8 cellular contexts compared by ENCODE assay signal in the genomic region with DNA sequence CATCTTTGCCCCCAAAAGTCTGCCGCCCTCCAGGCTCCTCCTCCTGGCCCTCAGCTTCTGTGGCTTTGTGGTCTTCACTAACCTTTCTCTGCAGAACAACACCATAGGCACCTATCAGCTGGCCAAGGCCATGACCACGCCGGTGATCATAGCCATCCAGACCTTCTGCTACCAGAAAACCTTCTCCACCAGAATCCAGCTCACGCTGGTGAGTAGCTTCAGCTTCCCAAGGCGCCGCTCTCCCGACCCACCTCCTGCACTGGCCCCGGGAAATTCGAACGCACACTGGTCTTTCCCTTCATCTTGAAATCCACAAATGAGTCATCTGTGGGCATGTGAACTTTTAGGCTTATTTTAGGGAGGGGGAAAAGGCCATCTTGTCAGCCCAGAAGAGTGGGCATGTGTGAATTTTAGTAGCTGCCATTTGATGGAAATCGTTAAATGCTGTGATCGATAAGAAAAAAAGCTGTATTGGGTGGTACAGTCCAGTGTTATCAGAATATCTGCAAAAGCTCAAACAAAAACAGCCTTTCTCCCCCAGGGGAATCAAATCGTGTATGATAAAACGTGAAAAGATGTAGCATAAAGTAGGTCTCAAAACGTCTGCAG. TPM values are rescaled to one million over a fixed set of nuclear protein-coding genes. Genes with fewer than 3 reads are reported as not detected.
DNase-seq lines count a peak whose midpoint lies in the region; ATAC-seq and TF ChIP-seq lines count a peak whose summit lies in the region.

No MANE protein-coding gene starts in this region.

- peak in 4 of 5 donors; percentile 10 to 21 (median 14) for DNase-seq in CD8-positive, alpha-beta memory T cell
- DNase-seq in Peyer's patch (peak; percentile 45 to 71 (median 67)), globus pallidus (ENCODE audit: low spot score) (peak; percentile 54), upper lobe of right lung (peak; percentile 79)
- DNase-seq in activated naive CD4-positive, alpha-beta T cell treated with anti-CD3 and anti-CD28 coated beads, Interleukin-2, amount 10 ng/mL, durations not matched to agents 7 days and 5 days = peak; percentile 57

- H3K4me3 ChIP-seq in CD8-positive, alpha-beta memory T cell (ENCODE audit: low read length) = peak overlapping the region; percentile 86
- H3K4me3 ChIP-seq in Peyer's patch (peak overlapping the region; percentile 67 to 88 (median 76)), neuron (ENCODE audit: low read length) (peak overlapping the region; percentile 89), upper lobe of right lung (peak overlapping the region; percentile 95)

- CTCF ChIA-PET in CD8-positive, alpha-beta memory T cell (lab: Charles Lee) = interaction anchor here (0.9 to 2.7 kb wide), 4 partner anchors 61 to 430 kb away, joined by 3 to 19 read pairs (median 6); a partner anchor contains a TSS
- CTCF ChIA-PET in activated naive CD4-positive, alpha-beta T cell treated with anti-CD3 and anti-CD28 coated beads, Interleukin-2, amount 10 ng/mL, durations not matched to agents 7 days and 5 days (lab: Charles Lee) = interaction anchor here (1.1 to 1.3 kb wide), 2 partner anchors 61 to 387 kb away, joined by 3 read pairs; a partner anchor contains a TSS

- no peak for TF ChIP-seq CTCF in Peyer's patch (IDR thresholded peaks at IDR 0.05)
- no peak for TF ChIP-seq CTCF in upper lobe of right lung (IDR thresholded peaks at IDR 0.05)

- H3K4me3 Mint-ChIP-seq in CD8-positive, alpha-beta memory T cell = peak overlapping the region; percentile 93 to 99 (median 97)
- H3K4me3 Mint-ChIP-seq in activated naive CD4-positive, alpha-beta T cell treated with anti-CD3 and anti-CD28 coated beads, Interleukin-2, amount 10 ng/mL, durations not matched to agents 7 days and 5 days = peak overlapping the region; percentile 98

- H3K9me3 ChIP-seq in CD8-positive, alpha-beta memory T cell (ENCODE audit: low read length) = no peaks in the 10 kb centered on the region
- no peaks in the 10 kb centered on the region for H3K9me3 ChIP-seq in Peyer's patch
- no peaks in the 10 kb centered on the region for H3K9me3 ChIP-seq in neuron (ENCODE audit: low read length)
- H3K9me3 ChIP-seq in upper lobe of right lung = no peaks in the 10 kb centered on the region

- ATAC-seq in GM19463 (IDR thresholded peaks at IDR 0.05; ENCODE audit: unreplicated experiment) (peak; percentile 30), HG03558 (IDR thresholded peaks at IDR 0.05; ENCODE audit: extremely low read depth, unreplicated experiment) (peak; percentile 7), upper lobe of right lung (peak; percentile 65)

- POLR2A ChIA-PET in CD8-positive, alpha-beta memory T cell (lab: Charles Lee) = interaction anchor here (0.7 to 2.0 kb wide), 6 partner anchors 11 to 136 kb away, joined by 3 to 32 read pairs (median 4); a partner anchor contains a TSS

- H3K27me3 ChIP-seq in CD8-positive, alpha-beta memory T cell (ENCODE audit: insufficient read depth, low read length, poor library complexity, severe bottlenecking) = no peaks in the 10 kb centered on the region
- H3K27me3 ChIP-seq in Peyer's patch = no peaks in the 10 kb centered on the region
- H3K27me3 ChIP-seq in neuron (ENCODE audit: insufficient read depth, low read length) = no peaks in the 10 kb centered on the region
- no peaks in the 10 kb centered on the region for H3K27me3 ChIP-seq in upper lobe of right lung

- H3K27me3 Mint-ChIP-seq in CD8-positive, alpha-beta memory T cell = no peaks in the 10 kb centered on the region
- no peaks in the 10 kb centered on the region for H3K27me3 Mint-ChIP-seq in activated naive CD4-positive, alpha-beta T cell treated with anti-CD3 and anti-CD28 coated beads, Interleukin-2, amount 10 ng/mL, durations not matched to agents 7 days and 5 days

- no peaks in the 10 kb centered on the region for H3K36me3 ChIP-seq in CD8-positive, alpha-beta memory T cell (ENCODE audit: insufficient read depth, low read length)
- H3K36me3 ChIP-seq in Peyer's patch (no peaks in the 10 kb centered on the region), neuron (ENCODE audit: insufficient read depth, low read length) (peaks cover 22% of the 10 kb centered on the region), upper lobe of right lung (peaks cover 4% of the 10 kb centered on the region)

- intact Hi-C loops in upper lobe of right lung (cut with DNase I) = no loop called here

- peaks cover 0 to 27% (median 9%) of the 10 kb centered on the region in 3 donors for H3K36me3 Mint-ChIP-seq in CD8-positive, alpha-beta memory T cell
- H3K36me3 Mint-ChIP-seq in activated naive CD4-positive, alpha-beta T cell treated with anti-CD3 and anti-CD28 coated beads, Interleukin-2, amount 10 ng/mL, durations not matched to agents 7 days and 5 days = peaks cover 22% of the 10 kb centered on the region

- no peak for TF ChIP-seq POLR2A in Peyer's patch (IDR thresholded peaks at IDR 0.05)

- H3K4me1 Mint-ChIP-seq in CD8-positive, alpha-beta memory T cell = peaks cover 39 to 53% (median 53%) of the 10 kb centered on the region in 3 donors
- H3K4me1 Mint-ChIP-seq in activated naive CD4-positive, alpha-beta T cell treated with anti-CD3 and anti-CD28 coated beads, Interleukin-2, amount 10 ng/mL, durations not matched to agents 7 days and 5 days = peaks cover 63% of the 10 kb centered on the region

- no peaks in the 10 kb centered on the region for H3K9me3 Mint-ChIP-seq in CD8-positive, alpha-beta memory T cell
- H3K9me3 Mint-ChIP-seq in activated naive CD4-positive, alpha-beta T cell treated with anti-CD3 and anti-CD28 coated beads, Interleukin-2, amount 10 ng/mL, durations not matched to agents 7 days and 5 days = no peaks in the 10 kb centered on the region

- peak overlapping the region; percentile 76 for H3K27ac ChIP-seq in CD8-positive, alpha-beta memory T cell (ENCODE audit: low read depth, low read length)
- H3K27ac ChIP-seq in Peyer's patch = peak overlapping the region; percentile 79 to 85 (median 82)
- peak overlapping the region; percentile 83 for H3K27ac ChIP-seq in upper lobe of right lung

- H2AFZ ChIP-seq in neuron (ENCODE audit: low read depth, low read length) = peak overlapping the region; percentile 93

- peaks cover 24% of the 10 kb centered on the region for H3K4me1 ChIP-seq in CD8-positive, alpha-beta memory T cell (ENCODE audit: insufficient read depth, low read length)
- H3K4me1 ChIP-seq in Peyer's patch (peaks cover 0 to 17% (median 2%) of the 10 kb centered on the region in 4 donors), neuron (ENCODE audit: insufficient read depth, low read length) (peaks cover 17% of the 10 kb centered on the region), upper lobe of right lung (no peaks in the 10 kb centered on the region)

- H3K27ac Mint-ChIP-seq in CD8-positive, alpha-beta memory T cell = peak overlapping the region; percentile 62 to 98 (median 93)
- peak overlapping the region; percentile 92 for H3K27ac Mint-ChIP-seq in activated naive CD4-positive, alpha-beta T cell treated with anti-CD3 and anti-CD28 coated beads, Interleukin-2, amount 10 ng/mL, durations not matched to agents 7 days and 5 days

RNA-seq across cellular contexts. Expression of a gene that starts 0.7 kb away (rescaled TPM):
- total RNA-seq in CD8-positive, alpha-beta memory T cell = 1 to 10 TPM; 4.0 to 5.1 TPM
- 13.4 TPM for polyA plus RNA-seq in CD8-positive, alpha-beta memory T cell
- total RNA-seq in Peyer's patch (10 to 100 TPM in 2 of 4 donors, 1 to 10 TPM in 2; 3.5 to 23.1 (median 12.2) TPM), upper lobe of right lung (12.2 TPM)

RNA-seq across cellular contexts. Expression of a gene that starts 59.9 kb away (rescaled TPM):
- total RNA-seq in CD8-positive, alpha-beta memory T cell = 100 to 1,000 TPM; 120 to 132 TPM
- 25.3 TPM for polyA plus RNA-seq in CD8-positive, alpha-beta memory T cell
- total RNA-seq in Peyer's patch (10 to 100 TPM; 24.3 to 58.6 (median 36.1) TPM), upper lobe of right lung (22.7 TPM)

Comparison
In these comparisons a context has a peak if more than half of its experiments do, and no peak if none do; other contexts are left out.
1. Peak in every context shown above with its lines: DNase-seq, ATAC-seq, H3K4me3 ChIP-seq and H3K27ac ChIP-seq.
2. DNase-seq: peak in every context shown above with its lines; median percentile 79 in upper lobe of right lung; 67 in Peyer's patch; 57 in activated naive CD4-positive, alpha-beta T cell treated with anti-CD3 and anti-CD28 coated beads, Interleukin-2, amount 10 ng/mL, durations not matched to agents 7 days and 5 days; 54 in globus pallidus; 14 in CD8-positive, alpha-beta memory T cell.
3. ATAC-seq: peak in every context shown above with its lines; median percentile 65 in upper lobe of right lung; 30 in GM19463; 7 in HG03558.